In the genomic region with DNA sequence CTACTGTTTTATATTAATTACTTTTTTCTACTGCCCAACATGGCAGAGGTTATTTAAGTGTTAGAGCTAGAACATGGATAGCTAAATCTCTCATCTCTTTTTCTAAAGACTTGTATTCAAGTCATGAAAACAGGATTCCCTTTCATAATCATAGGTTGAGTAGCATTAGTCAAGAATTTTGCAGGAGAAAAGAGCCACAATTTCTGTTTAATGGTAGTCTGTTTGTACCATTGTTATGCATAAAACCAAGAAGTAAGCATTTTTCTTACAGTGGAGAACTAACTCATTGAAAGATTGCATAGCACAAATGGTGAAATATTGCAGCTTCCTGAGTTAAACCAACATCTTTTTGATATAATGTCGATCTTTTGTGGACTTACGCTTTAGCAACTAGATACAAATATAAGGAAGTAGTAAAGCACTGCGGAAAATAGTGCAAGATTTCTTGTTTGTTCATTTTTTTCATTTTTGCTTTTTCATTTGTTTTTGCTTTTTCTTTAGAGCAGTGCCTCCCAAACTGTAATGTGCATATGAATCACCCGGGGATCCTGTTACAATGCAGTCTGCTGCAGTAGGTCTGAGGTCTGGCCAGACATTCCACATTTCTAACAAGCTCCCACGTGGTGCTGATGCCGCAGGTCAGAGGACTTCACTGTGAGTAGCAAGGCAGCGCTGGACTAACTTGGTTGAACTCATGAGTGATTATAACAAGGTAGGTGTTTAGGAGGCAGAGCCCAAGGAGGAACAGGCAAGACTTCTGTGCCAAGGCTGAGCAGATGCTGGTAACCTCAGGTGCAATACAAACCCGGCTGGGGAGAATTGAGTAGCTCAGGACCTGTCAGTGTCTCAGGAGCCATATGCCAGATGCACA, we compare ENCODE assay signal across 8 cellular contexts. TPM values are rescaled to one million over a fixed set of nuclear protein-coding genes. Genes with fewer than 3 reads are reported as not detected.
DNase-seq lines count a peak whose midpoint lies in the region; ATAC-seq, FAIRE-seq and TF ChIP-seq lines count a peak whose summit lies in the region.

No MANE protein-coding gene starts in this region.

- H3K4me2 ChIP-seq in keratinocyte (ENCODE audit: control insufficient read depth, extremely low read depth, insufficient read depth, low read depth, low read length) = no peak overlapping the region

- no peak for ATAC-seq in HG03469 (IDR thresholded peaks at IDR 0.05; ENCODE audit: unreplicated experiment)

- H3K79me2 ChIP-seq in keratinocyte (ENCODE audit: control insufficient read depth, insufficient read depth, low read length) = no peaks in the 10 kb centered on the region

- H3K4me3 ChIP-seq in adipocyte (ENCODE audit: low read length) = peak overlapping the region; percentile 69
- no peak overlapping the region for H3K4me3 ChIP-seq in keratinocyte (ENCODE audit: control insufficient read depth in 2 of 3, extremely low read depth in 1 of 3, insufficient read depth in 2 of 3, low read depth in 1 of 3, low read length in 3 of 3)

- H3K9ac ChIP-seq in adipocyte (ENCODE audit: low read length) = peak overlapping the region; percentile 35
- H3K9ac ChIP-seq in keratinocyte (ENCODE audit: control insufficient read depth, extremely low read depth, insufficient read depth, low read length) = no peak overlapping the region

- no peaks in the 10 kb centered on the region for H3K9me3 ChIP-seq in adipocyte (ENCODE audit: control insufficient read depth, low read length)
- no peaks in the 10 kb centered on the region for H3K9me3 ChIP-seq in keratinocyte (ENCODE audit: control insufficient read depth, low read depth, low read length)

- no peaks in the 10 kb centered on the region for H3K9me3 Mint-ChIP-seq in HFFc6

- H3K4me3 Mint-ChIP-seq in HFFc6 = peak overlapping the region; percentile 66

- H3K27me3 ChIP-seq in adipocyte (replicated peaks; ENCODE audit: control insufficient read depth, insufficient read depth, low read length) = peaks cover 8% of the 10 kb centered on the region
- peaks cover 12% of the 10 kb centered on the region for H3K27me3 ChIP-seq in keratinocyte (ENCODE audit: control insufficient read depth, extremely low read depth, insufficient read depth, low read length)

- DNase-seq in AG08395 (ENCODE audit: low spot score) (peak; percentile 92), HFFc6 (peak; percentile 92), adipocyte (ENCODE audit: low read depth) (peak; percentile 96), keratinocyte (ENCODE audit: low read depth, low spot score) (no peak), NCI-H1930 (lab: John Stamatoyannopoulos, UW) (no peak), frontal cortex (ENCODE audit: low spot score in 2 of 2) (no peak)
- no peak for DNase-seq in stimulated activated CD4-positive, alpha-beta T cell treated with anti-CD3 and anti-CD28 coated beads, Interleukin-4, amount 100 ng/mL, for 1 hour

- H3K4me1 Mint-ChIP-seq in HFFc6 (ENCODE audit: low read depth) = peaks cover 58% of the 10 kb centered on the region

- FAIRE-seq in keratinocyte (lab: Jason Lieb, UNC) = peak; percentile 75
- no peak for FAIRE-seq in frontal cortex (lab: Jason Lieb, UNC)

- peaks cover 5% of the 10 kb centered on the region; the same call in 1 of the 2 replicates for H3K27me3 Mint-ChIP-seq in HFFc6 (ENCODE audit: insufficient read depth)

- no peak overlapping the region for H3K27ac ChIP-seq in keratinocyte (ENCODE audit: control insufficient read depth, insufficient read depth, low read length)

- H3K27ac Mint-ChIP-seq in HFFc6 = peak overlapping the region; percentile 13

- no peaks in the 10 kb centered on the region for H3K36me3 Mint-ChIP-seq in HFFc6 (ENCODE audit: low read depth)

- H3K36me3 ChIP-seq in adipocyte (ENCODE audit: control insufficient read depth, insufficient read depth, low read length, severe bottlenecking) = no peaks in the 10 kb centered on the region
- H3K36me3 ChIP-seq in keratinocyte (ENCODE audit: control insufficient read depth in 2 of 2, extremely low read depth in 1 of 2, insufficient read depth in 2 of 2, low read length in 2 of 2) = no peaks in the 10 kb centered on the region

- dilution Hi-C loops in keratinocyte (cut with MboI; ENCODE audit: extremely low pct_ligation_motif_present, low sequenced_read_pairs) = no loop called here

- H3K4me1 ChIP-seq in adipocyte (ENCODE audit: control insufficient read depth, insufficient read depth, low read length) (peaks cover 18% of the 10 kb centered on the region), keratinocyte (ENCODE audit: control insufficient read depth, extremely low read depth, insufficient read depth, low read length) (no peaks in the 10 kb centered on the region)

- H4K20me1 ChIP-seq in keratinocyte (ENCODE audit: control insufficient read depth, extremely low read depth, insufficient read depth, low read length) = no peaks in the 10 kb centered on the region

- no peaks in the 10 kb centered on the region for H3K9me1 ChIP-seq in keratinocyte (ENCODE audit: control insufficient read depth, extremely low read depth, insufficient read depth, low read length)

- no peak for TF ChIP-seq CTCF in HFFc6 (IDR thresholded peaks at IDR 0.05)
- TF ChIP-seq CTCF in keratinocyte (optimal IDR thresholded peaks at IDR 0.05 in 1 of 3, IDR thresholded peaks at IDR 0.05 in 1 of 3, conservative IDR thresholded peaks at IDR 0.05 in 1 of 3; ENCODE audit: extremely low read depth in 1 of 3, insufficient read depth in 2 of 3, low read length in 3 of 3) = no peak

- no peak overlapping the region for H2AFZ ChIP-seq in keratinocyte (ENCODE audit: control insufficient read depth, low read length)

RNA-seq across cellular contexts. Expression of gene ETS1, which starts 4.6 kb away (rescaled TPM):
- total RNA-seq in HFFc6 (2021; fragmentation: NEBNext Ultra II Directional; extraction: Animal tissue kit (Norgen Biotek cat#: 25700)) = 10 to 100 TPM; 55.2 to 78.6 (median 73.2) TPM
- polyA plus RNA-seq in keratinocyte = 24.0 to 57.0 TPM (median 41.0 TPM) in 3 replicates
- polyA plus RNA-seq in keratinocyte (2011; ENCODE audit: low read depth) = 20.0 TPM
- polyA plus RNA-seq in keratinocyte (2011; cell fraction: cytosol; rRNA removed) = 27.8 and 34.7 TPM in 2 replicates
- 30.5 and 33.9 TPM in 2 replicates for polyA plus RNA-seq in keratinocyte (2011; cell fraction: nucleus; rRNA removed)
- 28.8 and 64.2 TPM in 2 replicates for polyA plus RNA-seq in keratinocyte (2012; ENCODE audit: low replicate concordance)
- 34.3 to 66.3 TPM (median 49.6 TPM) in 3 replicates for polyA minus RNA-seq in keratinocyte
- 21.5 TPM for polyA minus RNA-seq in keratinocyte (2011; cell fraction: cytosol; rRNA and poly(A)+ RNA removed)
- polyA minus RNA-seq in keratinocyte (2011; cell fraction: nucleus; rRNA and poly(A)+ RNA removed) = 21.9 and 37.5 TPM in 2 replicates
- total RNA-seq in frontal cortex = 9.8 TPM

Comparison
In these comparisons a context has a peak if more than half of its experiments do, and no peak if none do; other contexts are left out.
1. DNase-seq: peak in AG08395 (single experiment), HFFc6 (single experiment) and adipocyte (single experiment); none in keratinocyte (single experiment), NCI-H1930 (0 of 2), frontal cortex (0 of 2) and stimulated activated CD4-positive, alpha-beta T cell treated with anti-CD3 and anti-CD28 coated beads, Interleukin-4, amount 100 ng/mL, for 1 hour (single experiment).